Comparison of ENCODE assay signal across 8 cellular contexts in the genomic region with DNA sequence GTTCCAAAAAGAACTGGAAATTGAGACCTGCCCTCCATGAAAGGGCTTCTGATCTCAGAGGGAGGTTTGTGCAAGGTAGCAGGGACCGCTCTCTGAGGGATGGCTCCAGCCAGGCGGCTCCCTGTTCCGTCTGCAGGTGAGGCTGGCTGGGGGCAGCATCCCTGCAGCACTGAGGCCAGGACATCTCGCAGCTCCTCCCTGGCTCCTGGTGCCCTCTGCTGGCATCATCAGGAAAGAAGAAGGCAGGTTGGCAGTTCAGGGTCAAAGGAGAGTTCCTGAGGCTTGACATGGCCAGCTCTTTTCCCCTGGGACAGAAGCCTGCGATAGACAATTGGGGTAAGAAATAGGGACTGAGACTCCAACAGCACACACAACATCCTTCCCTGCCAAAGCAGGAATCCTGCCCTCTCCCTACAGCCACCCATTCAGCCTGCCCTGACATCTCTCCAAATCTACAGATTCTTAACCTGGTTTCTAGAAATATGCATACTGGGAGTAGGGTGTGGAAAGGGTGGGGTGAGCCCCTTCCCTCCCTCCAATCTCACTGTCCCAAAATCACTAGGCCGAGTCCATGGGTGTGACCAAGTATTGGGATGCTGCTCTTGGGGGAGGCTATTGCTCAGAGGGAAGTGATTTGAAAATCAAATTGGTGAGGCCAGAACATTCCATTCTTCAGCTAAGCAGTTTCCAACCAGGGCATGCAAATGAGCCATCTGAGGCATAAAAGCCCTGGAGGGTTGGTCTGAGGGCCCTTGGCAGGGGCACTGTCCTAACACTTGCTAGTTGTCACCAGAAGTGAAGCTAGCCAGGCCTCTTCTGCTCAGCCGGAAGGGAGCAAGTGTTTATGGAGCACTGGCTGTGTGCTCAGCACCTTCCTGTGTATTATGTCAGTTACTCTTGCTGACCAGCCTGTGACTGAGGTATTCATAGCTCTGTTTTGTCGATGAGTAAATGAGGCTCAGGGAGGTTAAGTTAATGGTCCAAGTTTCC.
DNase-seq lines count a peak whose midpoint lies in the region; ATAC-seq and TF ChIP-seq lines count a peak whose summit lies in the region.

No MANE protein-coding gene starts in this region.

- H3K27ac ChIP-seq in HEK293 (ENCODE audit: extremely low read depth, low read depth, low read length): no peak overlapping the region

- in situ Hi-C loops in astrocyte of the cerebellum (cut with HindIII; ENCODE audit: low sequenced_read_pairs): no loop called here

- no peaks in the 10 kb centered on the region for H3K9me3 ChIP-seq in HEK293 (ENCODE audit: control insufficient read depth, insufficient read depth, low read depth, low read length)

- TF ChIP-seq CTCF in HEK293 (tag by site-specific recombination; IDR thresholded peaks at IDR 0.05) (peak; percentile 54; the same call in 1 of the 2 replicates), astrocyte of the cerebellum (IDR thresholded peaks at IDR 0.05; ENCODE audit: low read depth, low read length, missing control alignments) (peak; percentile 50)

- H3K4me3 ChIP-seq in HEK293 (ENCODE audit: low read depth, low read length) (no peak overlapping the region), astrocyte of the cerebellum (ENCODE audit: low read depth, low read length) (no peak overlapping the region)

- no peak for TF ChIP-seq POLR2A in GM18505 (IDR thresholded peaks at IDR 0.05; ENCODE audit: borderline replicate concordance, extremely low read depth, insufficient read depth, insufficient read length)

- ATAC-seq in left lobe of liver: peak; percentile 74
- no peak for ATAC-seq in GM21360 (IDR thresholded peaks at IDR 0.05; ENCODE audit: unreplicated experiment)
- no peak for ATAC-seq in GM18505 (IDR thresholded peaks at IDR 0.05; ENCODE audit: unreplicated experiment)

- POLR2A ChIA-PET in HEK293 (lab: Yijun Ruan, JAX): no interaction called here

- DNase-seq in Ammon's horn (ENCODE audit: low spot score): peak; percentile 63
- DNase-seq in astrocyte of the cerebellum (ENCODE audit: low read depth): no peak
- DNase-seq in left lobe of liver (ENCODE audit: low spot score): no peak
- no peak for DNase-seq in AML-193 (lab: John Stamatoyannopoulos, UW)
- DNase-seq in stimulated activated naive CD4-positive, alpha-beta T cell (lab: John Stamatoyannopoulos, UW): no peak

- CTCF ChIA-PET in HEK293 (lab: Yijun Ruan, JAX): interaction anchor here (0.6 to 7.5 kb wide), 12 partner anchors 14 to 704 kb away, joined by 3 to 38 read pairs (median 4); no protein-coding TSS in a partner anchor

- no peaks in the 10 kb centered on the region for H3K4me1 ChIP-seq in HEK293 (ENCODE audit: control insufficient read depth, insufficient read depth, low read length)

- no peaks in the 10 kb centered on the region for H3K36me3 ChIP-seq in HEK293 (ENCODE audit: control insufficient read depth in 2 of 2, insufficient read depth in 1 of 2, low read length in 2 of 2)

TF ChIP-seq in HEK293, 187 proteins besides CTCF, POLR2A, EP300 and RAD21:
- no peak for TF ChIP-seq ZNF529 (tag by site-specific recombination; IDR thresholded peaks at IDR 0.05; ENCODE audit: insufficient replicate concordance)
- TF ChIP-seq ZNF488 (tag by site-specific recombination; IDR thresholded peaks at IDR 0.05): no peak
- no peak for TF ChIP-seq ZNF350 (tag by site-specific recombination; IDR thresholded peaks at IDR 0.05)
- no peak for TF ChIP-seq ZNF530 (tag by site-specific recombination; IDR thresholded peaks at IDR 0.05; ENCODE audit: low read depth)
- TF ChIP-seq ZSCAN30 (tag by site-specific recombination; IDR thresholded peaks at IDR 0.05): no peak
- no peak for TF ChIP-seq ZNF391 (tag by site-specific recombination; IDR thresholded peaks at IDR 0.05; ENCODE audit: borderline replicate concordance, low read depth)
- no peak for TF ChIP-seq MYNN (tag by site-specific recombination; IDR thresholded peaks at IDR 0.05; ENCODE audit: borderline replicate concordance)
